In genomic region chr16:85138073-85138824, GRCh38 we compare ENCODE assay signal across 20 cellular contexts. TPM values are rescaled to one million over a fixed set of nuclear protein-coding genes. Genes with fewer than 3 reads are reported as not detected.
DNase-seq lines count a peak whose midpoint lies in the region; ATAC-seq, FAIRE-seq and TF ChIP-seq lines count a peak whose summit lies in the region.
"Had no signal": no experiment of that assay in that cellular context is flagged by ENCODE, and none has a peak within 500 bp of the region (broad histone marks: within the 10 kb centered on the region; RNA-seq: fewer than 3 reads in every experiment).

No MANE protein-coding gene starts in this region.

- H4K20me1 ChIP-seq in astrocyte (ENCODE audit: insufficient read depth, low read length) = no peaks in the 10 kb centered on the region

- POLR2A ChIA-PET in HEK293 (lab: Yijun Ruan, JAX) = no interaction called here

- no peaks in the 10 kb centered on the region for H3K79me2 ChIP-seq in astrocyte (ENCODE audit: insufficient read depth, low read length)

- H3K9me3 Mint-ChIP-seq in astrocyte (ENCODE audit: unreplicated experiment) (peaks cover 3% of the 10 kb centered on the region), memory B cell (no peaks in the 10 kb centered on the region)
- H3K9me3 Mint-ChIP-seq: activated naive CD8-positive, alpha-beta T cell treated with anti-CD3 and anti-CD28 coated beads, Interleukin-2, amount 10 ng/mL, durations not matched to agents 7 days and 5 days; CD4-positive, CD25-positive, alpha-beta regulatory T cell had no signal

- no peak overlapping the region for H3K4me3 Mint-ChIP-seq in astrocyte (ENCODE audit: unreplicated experiment)
- peak overlapping the region; percentile 6 for H3K4me3 Mint-ChIP-seq in memory B cell
- H3K4me3 Mint-ChIP-seq: activated CD8-positive, alpha-beta memory T cell treated with anti-CD3 and anti-CD28 coated beads, Interleukin-2, amount 10 ng/mL, durations not matched to agents 7 days and 5 days; activated naive CD8-positive, alpha-beta T cell treated with anti-CD3 and anti-CD28 coated beads, Interleukin-2, amount 10 ng/mL, durations not matched to agents 7 days and 5 days had no signal

- H3K9me3 ChIP-seq in HEK293 (ENCODE audit: control insufficient read depth, insufficient read depth, low read depth, low read length) (no peaks in the 10 kb centered on the region), astrocyte (ENCODE audit: insufficient read depth, low read depth, low read length) (no peaks in the 10 kb centered on the region), stomach smooth muscle (ENCODE audit: control insufficient read depth in 2 of 2, low read length in 2 of 2) (no peaks in the 10 kb centered on the region)

- no peaks in the 10 kb centered on the region for H3K4me1 ChIP-seq in HEK293 (ENCODE audit: control insufficient read depth, insufficient read depth, low read length)
- H3K4me1 ChIP-seq in astrocyte (ENCODE audit: insufficient read depth, low read length) = peaks cover 18% of the 10 kb centered on the region
- H3K4me1 ChIP-seq in stomach smooth muscle (ENCODE audit: control insufficient read depth, insufficient read depth, low read length) = peaks cover 25% of the 10 kb centered on the region
- H3K4me1 ChIP-seq: foreskin keratinocyte had no signal

- H3K4me1 Mint-ChIP-seq in astrocyte (ENCODE audit: low read depth, unreplicated experiment) = peaks cover 3% of the 10 kb centered on the region
- peaks cover 11% of the 10 kb centered on the region for H3K4me1 Mint-ChIP-seq in memory B cell

- H3K27me3 ChIP-seq in astrocyte (ENCODE audit: insufficient read depth, low read length) (no peaks in the 10 kb centered on the region), stomach smooth muscle (ENCODE audit: control insufficient read depth in 1 of 2, insufficient read depth in 2 of 2, low read length in 2 of 2) (no peaks in the 10 kb centered on the region)

- H3K36me3 Mint-ChIP-seq in astrocyte (ENCODE audit: low read depth, unreplicated experiment) (no peaks in the 10 kb centered on the region), memory B cell (peaks cover 2% of the 10 kb centered on the region)
- H3K36me3 Mint-ChIP-seq: activated CD8-positive, alpha-beta memory T cell treated with anti-CD3 and anti-CD28 coated beads, Interleukin-2, amount 10 ng/mL, durations not matched to agents 7 days and 5 days; activated naive CD8-positive, alpha-beta T cell treated with anti-CD3 and anti-CD28 coated beads, Interleukin-2, amount 10 ng/mL, durations not matched to agents 7 days and 5 days; CD4-positive, CD25-positive, alpha-beta regulatory T cell had no signal

- H3K27ac Mint-ChIP-seq in astrocyte (ENCODE audit: unreplicated experiment) = no peak overlapping the region
- H3K27ac Mint-ChIP-seq in memory B cell = no peak overlapping the region
- H3K27ac Mint-ChIP-seq: activated CD8-positive, alpha-beta memory T cell treated with anti-CD3 and anti-CD28 coated beads, Interleukin-2, amount 10 ng/mL, durations not matched to agents 7 days and 5 days; activated naive CD8-positive, alpha-beta T cell treated with anti-CD3 and anti-CD28 coated beads, Interleukin-2, amount 10 ng/mL, durations not matched to agents 7 days and 5 days; CD4-positive, CD25-positive, alpha-beta regulatory T cell had no signal

- no peak for ATAC-seq in memory B cell (ENCODE audit: low read depth)
- ATAC-seq: activated CD8-positive, alpha-beta memory T cell treated with anti-CD3 and anti-CD28 coated beads, Interleukin-2, amount 10 ng/mL, durations not matched to agents 7 days and 5 days; foreskin keratinocyte; HCT116 had no signal

- TF ChIP-seq CTCF in HEK293 (tag by site-specific recombination; IDR thresholded peaks at IDR 0.05) (no peak), astrocyte (IDR thresholded peaks at IDR 0.05; ENCODE audit: insufficient read depth, low read depth, low read length) (no peak)

- no peak for FAIRE-seq in astrocyte (lab: Jason Lieb, UNC)
- FAIRE-seq: TTC549 had no signal

- H2AFZ ChIP-seq in astrocyte (ENCODE audit: low read depth, low read length) = no peak overlapping the region

- H3K36me3 ChIP-seq in HEK293 (ENCODE audit: control insufficient read depth in 2 of 2, insufficient read depth in 1 of 2, low read length in 2 of 2) = no peaks in the 10 kb centered on the region
- H3K36me3 ChIP-seq in astrocyte (ENCODE audit: insufficient read depth, low read length) = no peaks in the 10 kb centered on the region
- H3K36me3 ChIP-seq in stomach smooth muscle (ENCODE audit: control insufficient read depth in 2 of 2, insufficient read depth in 2 of 2, low read length in 2 of 2) = no peaks in the 10 kb centered on the region

- H3K27ac ChIP-seq in HEK293 (ENCODE audit: extremely low read depth, low read depth, low read length) (no peak overlapping the region), astrocyte (ENCODE audit: low read depth, low read length) (no peak overlapping the region), stomach smooth muscle (ENCODE audit: low read length) (peak overlapping the region; percentile 62)
- H3K27ac ChIP-seq: foreskin keratinocyte had no signal

- peak overlapping the region; percentile 76 for H3K4me2 ChIP-seq in astrocyte (ENCODE audit: low read length)

- H3K9ac ChIP-seq in astrocyte (ENCODE audit: low read length) (peak overlapping the region; percentile 50), stomach smooth muscle (ENCODE audit: low read length in 2 of 2) (peak overlapping the region; percentile 42 to 80)

- no peak overlapping the region for H3K4me3 ChIP-seq in HEK293 (ENCODE audit: low read depth, low read length)
- no peak overlapping the region for H3K4me3 ChIP-seq in astrocyte (ENCODE audit: insufficient read depth, low read depth, low read length)
- peak overlapping the region in 1 of 2 donors; percentile 64 for H3K4me3 ChIP-seq in stomach smooth muscle (ENCODE audit: low read length in 2 of 2)

- peaks cover 29% of the 10 kb centered on the region for H3K27me3 Mint-ChIP-seq in astrocyte (ENCODE audit: low read depth, unreplicated experiment)
- peaks cover 24% of the 10 kb centered on the region for H3K27me3 Mint-ChIP-seq in memory B cell

- DNase-seq in astrocyte (ENCODE audit: low read depth) (no peak), memory B cell (ENCODE audit: low spot score in 2 of 2) (no peak), NCI-H2196 (lab: John Stamatoyannopoulos, UW; ENCODE audit: unreplicated experiment) (no peak), DMS79 (lab: John Stamatoyannopoulos, UW) (no peak), SK-N-DZ (ENCODE audit: low spot score) (no peak)
- no peak for DNase-seq in activated CD4-positive, alpha-beta T cell treated with anti-CD3 and anti-CD28 coated beads, Interleukin-2, amount 50 U/mL, for 1 hour
- DNase-seq: activated CD8-positive, alpha-beta memory T cell treated with anti-CD3 and anti-CD28 coated beads, Interleukin-2, amount 10 ng/mL, durations not matched to agents 7 days and 5 days; activated naive CD8-positive, alpha-beta T cell treated with anti-CD3 and anti-CD28 coated beads, Interleukin-2, amount 10 ng/mL, durations not matched to agents 7 days and 5 days; CD4-positive, CD25-positive, alpha-beta regulatory T cell; foreskin keratinocyte; GDM1; NCI-H1092; NCI-H446 treated with DMSO at 0.1 percent for 48 hours had no signal

- CTCF ChIA-PET in HEK293 (lab: Yijun Ruan, JAX) = interaction anchor here (0.7 kb wide), 1 partner anchor 79 kb away, joined by 4 read pairs; no protein-coding TSS in a partner anchor

TF ChIP-seq in HEK293, 187 proteins besides CTCF, POLR2A, EP300 and RAD21:
- no peak for TF ChIP-seq ZNF266 (tag by site-specific recombination; IDR thresholded peaks at IDR 0.05; ENCODE audit: low read depth)
- 0 out of 2 replicates have a peak, but pooled peaks have one; percentile 6 for TF ChIP-seq ZNF366 (tag by site-specific recombination; conservative IDR thresholded peaks at IDR 0.05)
TF ChIP-seq in HEK293: peak in this region for 1.

RNA-seq across cellular contexts. Expression of gene CIBAR2, which starts 26.0 kb away (rescaled TPM):
- total RNA-seq in astrocyte = not detected in 2 replicates
- not detected in 2 replicates for polyA plus RNA-seq in SK-N-DZ (2014; cell fraction: cytosol; rRNA removed)
- polyA plus RNA-seq in SK-N-DZ (2014; cell fraction: nucleus; rRNA removed) = 0.38 TPM in 1 of 2 replicates, not detected in the other
- total RNA-seq: activated CD8-positive, alpha-beta memory T cell treated with anti-CD3 and anti-CD28 coated beads, Interleukin-2, amount 10 ng/mL, durations not matched to agents 7 days and 5 days; activated naive CD8-positive, alpha-beta T cell treated with anti-CD3 and anti-CD28 coated beads, Interleukin-2, amount 10 ng/mL, durations not matched to agents 7 days and 5 days; CD4-positive, CD25-positive, alpha-beta regulatory T cell; dermis microvascular lymphatic vessel endothelial cell; foreskin keratinocyte; HT1080; kidney epithelial cell had no signal
- polyA plus RNA-seq: CD4-positive, CD25-positive, alpha-beta regulatory T cell; foreskin keratinocyte had no signal
